In the genomic region with DNA sequence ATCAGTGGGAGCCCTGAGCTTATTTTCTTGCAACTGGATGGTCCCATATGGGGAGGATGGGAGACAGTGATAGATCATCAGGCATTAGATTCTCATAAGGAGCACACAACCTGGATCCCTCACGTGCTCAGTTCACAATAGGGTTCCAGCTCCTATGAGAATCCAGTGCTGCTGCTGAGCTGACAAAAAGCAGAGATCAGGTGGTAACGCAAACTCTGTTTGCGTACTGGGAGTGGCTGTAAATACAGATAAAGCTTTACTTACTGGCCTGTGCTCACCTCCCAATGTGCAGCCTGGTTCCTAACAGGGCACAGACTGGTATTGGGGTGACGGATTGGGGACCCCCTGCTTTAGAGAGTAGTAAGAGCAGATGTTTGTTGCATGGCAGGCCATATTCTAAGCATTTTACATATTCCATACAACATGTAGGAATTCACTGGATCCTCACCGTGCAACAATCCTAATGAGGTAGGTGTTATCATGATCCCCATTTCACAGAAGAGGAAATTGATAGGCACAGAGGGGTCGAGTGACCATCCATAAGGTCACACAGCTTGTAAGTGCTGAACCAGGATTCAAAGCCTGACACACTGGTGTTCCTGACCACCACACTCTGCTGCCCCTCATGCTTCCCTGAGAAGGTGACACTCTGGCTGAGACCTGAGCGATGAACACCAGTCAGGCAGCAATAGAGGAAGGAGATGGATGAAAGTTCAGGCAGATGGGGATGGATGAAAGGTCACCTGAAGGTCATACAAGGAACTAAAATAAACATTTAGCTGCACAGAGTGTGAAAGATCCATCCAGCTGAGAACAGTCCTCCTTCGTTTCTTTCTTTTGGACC, we compare ENCODE assay signal across 17 cellular contexts. TPM values are rescaled to one million over a fixed set of nuclear protein-coding genes. Genes with fewer than 3 reads are reported as not detected.
A peak's percentile ranks its signal among the peaks of the same experiment; 100 is the strongest.
DNase-seq lines count a peak whose midpoint lies in the region; ATAC-seq and TF ChIP-seq lines count a peak whose summit lies in the region.
"Had no signal": no experiment of that assay in that cellular context is flagged by ENCODE, and none has a peak within 500 bp of the region (broad histone marks: within the 10 kb centered on the region; RNA-seq: fewer than 3 reads in every experiment).

No MANE protein-coding gene starts in this region.

- no peaks in the 10 kb centered on the region for H3K27me3 ChIP-seq in HL-60 (ENCODE audit: insufficient read depth, poor library complexity, severe bottlenecking)
- H3K27me3 ChIP-seq in stomach, result no peaks in the 10 kb centered on the region
- H3K27me3 ChIP-seq: thyroid gland had no signal

- no peak for TF ChIP-seq POLR2A in stomach (IDR thresholded peaks at IDR 0.05)

- DNase-seq in HL-60 (ENCODE audit: low read depth in 1 of 2, low spot score in 1 of 2) (no peak), left kidney (ENCODE audit: low read depth, low spot score) (peak; percentile 11), stomach (peak; percentile 49), NAMALWA (ENCODE audit: low spot score) (no peak)
- no peak for DNase-seq in activated naive CD4-positive, alpha-beta T cell treated with anti-CD3 and anti-CD28 coated beads for 36 hours
- no peak for DNase-seq in stimulated activated naive CD8-positive, alpha-beta T cell treated with anti-CD3 and anti-CD28 coated beads, Interleukin-15, Interleukin-2, amounts not matched to agents 100 U/mL and 50 U/mL, for 24 hours
- DNase-seq: activated CD4-positive, alpha-beta T cell treated with anti-CD3 and anti-CD28 coated beads, Interleukin-2, amount 10 ng/mL, durations not matched to agents 7 days and 5 days; activated naive CD8-positive, alpha-beta T cell treated with anti-CD3 and anti-CD28 coated beads, Interleukin-2, amount 50 U/mL, for 24 hours; activated T-cell treated with anti-CD3 and anti-CD28 coated beads, Interleukin-2, amount 50 U/mL, for 1 hour; DMS79; kidney glomerular epithelial cell; MV-4-11; NCI-H2081 treated with DMSO at 0.1 percent for 48 hours; NCI-H526 treated with DMSO at 0.1 percent for 48 hours; RPMI8226 had no signal

- H3K4me3 ChIP-seq in HL-60 (replicated peaks; ENCODE audit: insufficient read depth, low read length) (no peak overlapping the region), stomach (no peak overlapping the region)
- H3K4me3 ChIP-seq: thyroid gland had no signal

- TF ChIP-seq CTCF in HL-60 (IDR thresholded peaks at IDR 0.05; ENCODE audit: insufficient read depth, low read length) (no peak), brain (conservative IDR thresholded peaks at IDR 0.05) (no peak), stomach (IDR thresholded peaks at IDR 0.05) (no peak)

- no peaks in the 10 kb centered on the region for H3K36me3 Mint-ChIP-seq in brain
- H3K36me3 Mint-ChIP-seq in activated naive CD4-positive, alpha-beta T cell treated with anti-CD3 and anti-CD28 coated beads for 36 hours (ENCODE audit: low read depth), result no peaks in the 10 kb centered on the region

- no peak for ATAC-seq in stimulated activated naive CD8-positive, alpha-beta T cell treated with anti-CD3 and anti-CD28 coated beads, Interleukin-15, Interleukin-2, amounts not matched to agents 100 U/mL and 50 U/mL, for 24 hours
- ATAC-seq: activated naive CD8-positive, alpha-beta T cell treated with anti-CD3 and anti-CD28 coated beads, Interleukin-2, amount 50 U/mL, for 24 hours had no signal

- CTCF ChIA-PET in activated naive CD4-positive, alpha-beta T cell treated with anti-CD3 and anti-CD28 coated beads for 36 hours (lab: Charles Lee), result interaction anchor here (1.1 to 1.4 kb wide), 2 partner anchors 14 to 102 kb away, joined by 3 to 4 read pairs; no protein-coding TSS in a partner anchor

- peak overlapping the region; percentile 64 to 95 (median 86) for H3K27ac Mint-ChIP-seq in brain
- H3K27ac Mint-ChIP-seq in activated naive CD4-positive, alpha-beta T cell treated with anti-CD3 and anti-CD28 coated beads for 36 hours, result no peak overlapping the region
- H3K27ac Mint-ChIP-seq: activated CD4-positive, alpha-beta T cell treated with anti-CD3 and anti-CD28 coated beads, Interleukin-2, amount 10 ng/mL, durations not matched to agents 7 days and 5 days; activated naive CD8-positive, alpha-beta T cell treated with anti-CD3 and anti-CD28 coated beads, Interleukin-2, amount 50 U/mL, for 24 hours had no signal

- H3K27me3 Mint-ChIP-seq in brain, result no peaks in the 10 kb centered on the region
- H3K27me3 Mint-ChIP-seq in activated naive CD4-positive, alpha-beta T cell treated with anti-CD3 and anti-CD28 coated beads for 36 hours (ENCODE audit: low read depth), result no peaks in the 10 kb centered on the region

- peak overlapping the region; percentile 78 for H3K27ac ChIP-seq in HL-60 (replicated peaks)
- peak overlapping the region; percentile 17 to 84 (median 75) for H3K27ac ChIP-seq in stomach

- H3K4me1 ChIP-seq in stomach, result peaks cover 22 to 32% (median 26%) of the 10 kb centered on the region in 4 donors

- no peak for TF ChIP-seq EP300 in stomach (IDR thresholded peaks at IDR 0.05)

- 36 to 62% (median 48%) methylated on average over 8 of the region's 8 CpGs for WGBS in stomach, 5 donors

- H3K9me3 ChIP-seq in stomach, result no peaks in the 10 kb centered on the region
- H3K9me3 ChIP-seq: thyroid gland had no signal

- intact Hi-C loops in stomach (cut with DNase I; ENCODE audit: low total_unique reads), result no loop called here
- intact Hi-C loops in activated naive CD4-positive, alpha-beta T cell treated with anti-CD3 and anti-CD28 coated beads for 36 hours (cut with micrococcal nuclease), result no loop called here

- H3K36me3 ChIP-seq in stomach, result no peaks in the 10 kb centered on the region
- H3K36me3 ChIP-seq: thyroid gland had no signal

- H3K4me3 Mint-ChIP-seq in brain, result peak overlapping the region in 1 of 5 experiments; percentile 10
- no peak overlapping the region for H3K4me3 Mint-ChIP-seq in activated naive CD4-positive, alpha-beta T cell treated with anti-CD3 and anti-CD28 coated beads for 36 hours
- H3K4me3 Mint-ChIP-seq: activated CD4-positive, alpha-beta T cell treated with anti-CD3 and anti-CD28 coated beads, Interleukin-2, amount 10 ng/mL, durations not matched to agents 7 days and 5 days; activated naive CD8-positive, alpha-beta T cell treated with anti-CD3 and anti-CD28 coated beads, Interleukin-2, amount 50 U/mL, for 24 hours had no signal

- peaks cover 36% of the 10 kb centered on the region for H3K4me1 Mint-ChIP-seq in brain
- peaks cover 3% of the 10 kb centered on the region for H3K4me1 Mint-ChIP-seq in activated naive CD4-positive, alpha-beta T cell treated with anti-CD3 and anti-CD28 coated beads for 36 hours (ENCODE audit: low read depth)
- H3K4me1 Mint-ChIP-seq: activated naive CD8-positive, alpha-beta T cell treated with anti-CD3 and anti-CD28 coated beads, Interleukin-2, amount 50 U/mL, for 24 hours had no signal

- no peaks in the 10 kb centered on the region for H3K9me3 Mint-ChIP-seq in brain
- no peaks in the 10 kb centered on the region for H3K9me3 Mint-ChIP-seq in activated naive CD4-positive, alpha-beta T cell treated with anti-CD3 and anti-CD28 coated beads for 36 hours
- H3K9me3 Mint-ChIP-seq: activated CD4-positive, alpha-beta T cell treated with anti-CD3 and anti-CD28 coated beads, Interleukin-2, amount 10 ng/mL, durations not matched to agents 7 days and 5 days; activated naive CD8-positive, alpha-beta T cell treated with anti-CD3 and anti-CD28 coated beads, Interleukin-2, amount 50 U/mL, for 24 hours had no signal

RNA-seq across cellular contexts. Expression of a gene that starts 15.7 kb away (rescaled TPM):
- 51.8 TPM for polyA plus RNA-seq in brain (ENCODE audit: insufficient read depth, low read depth, low replicate concordance)
- 100 to 1,000 TPM in 3 of 5 donors, 10 to 100 TPM in 2; 88.7 to 278 (median 190) TPM for total RNA-seq in stomach
- polyA plus RNA-seq in stomach, result 100 to 1,000 TPM in 1 of 3 donors, 10 to 100 TPM in 2; 73.3 to 107 (median 91.2) TPM
- 100 to 1,000 TPM; 221 to 228 TPM for total RNA-seq in activated naive CD4-positive, alpha-beta T cell treated with anti-CD3 and anti-CD28 coated beads for 36 hours

RNA-seq across cellular contexts. Expression of a gene that starts 38.0 kb away (rescaled TPM):
- 33.4 TPM for polyA plus RNA-seq in brain (ENCODE audit: insufficient read depth, low read depth, low replicate concordance)
- 10 to 100 TPM; 12.2 to 87.5 (median 19.6) TPM for total RNA-seq in stomach
- polyA plus RNA-seq in stomach, result 10 to 100 TPM in 2 of 3 donors, 1 to 10 TPM in 1; 5.2 to 15.1 (median 14.9) TPM
- total RNA-seq in activated naive CD4-positive, alpha-beta T cell treated with anti-CD3 and anti-CD28 coated beads for 36 hours, result 10 to 100 TPM; 17.5 to 18.8 TPM

RNA-seq across cellular contexts. Expression of a gene that starts 54.1 kb away (rescaled TPM):
- 14.1 TPM for polyA plus RNA-seq in brain (ENCODE audit: insufficient read depth, low read depth, low replicate concordance)
- total RNA-seq in stomach, result 100 to 1,000 TPM in 2 of 5 donors, 10 to 100 TPM in 1, 1 to 10 TPM in 1, not detected in 1; 2.2 to 191 (median 79.6) TPM
- polyA plus RNA-seq in stomach, result 100 to 1,000 TPM; 358 to 568 (median 435) TPM
- total RNA-seq in activated naive CD4-positive, alpha-beta T cell treated with anti-CD3 and anti-CD28 coated beads for 36 hours, result 100 to 1,000 TPM in 1 of 2 experiments, 10 to 100 TPM in 1; 98.7 to 102 TPM

Comparison
In these comparisons a context has a peak if more than half of its experiments do, and no peak if none do; other contexts are left out.
1. DNase-seq: peak in left kidney (single experiment) and stomach (single experiment); none in HL-60 (0 of 2), activated naive CD4-positive, alpha-beta T cell treated with anti-CD3 and anti-CD28 coated beads for 36 hours (single experiment), NAMALWA (single experiment) and stimulated activated naive CD8-positive, alpha-beta T cell treated with anti-CD3 and anti-CD28 coated beads, Interleukin-15, Interleukin-2, amounts not matched to agents 100 U/mL and 50 U/mL, for 24 hours (single experiment).